In genomic region chr7:141752634-141753033, GRCh38 we compare ENCODE assay signal across 12 cellular contexts. TPM values are rescaled to one million over a fixed set of nuclear protein-coding genes. Genes with fewer than 3 reads are reported as not detected.
DNase-seq lines count a peak whose midpoint lies in the region; ATAC-seq and TF ChIP-seq lines count a peak whose summit lies in the region.
"Had no signal": no experiment of that assay in that cellular context is flagged by ENCODE, and none has a peak within 500 bp of the region (broad histone marks: within the 10 kb centered on the region; RNA-seq: fewer than 3 reads in every experiment).

No MANE protein-coding gene starts in this region.

- TF ChIP-seq CTCF in AG04450 (IDR thresholded peaks at IDR 0.05; ENCODE audit: low read depth, low read length): peak; percentile 21; the same call in 1 of the 2 replicates
- TF ChIP-seq CTCF in GM13977 (IDR thresholded peaks at IDR 0.05; ENCODE audit: extremely low read depth, insufficient read depth, missing control alignments): peak; percentile 19
- peak; percentile 49 for TF ChIP-seq CTCF in foreskin keratinocyte (conservative IDR thresholded peaks at IDR 0.05)

- CTCF ChIA-PET in AG04450 (lab: Charles Lee): no interaction called here

- POLR2A ChIA-PET in AG04450 (lab: Yijun Ruan, JAX): no interaction called here

- no peak for ATAC-seq in foreskin keratinocyte
- ATAC-seq in GM21381 (IDR thresholded peaks at IDR 0.05; ENCODE audit: unreplicated experiment): no peak
- no peak for ATAC-seq in GM18867 (IDR thresholded peaks at IDR 0.05; ENCODE audit: unreplicated experiment)
- ATAC-seq: activated T-cell treated with anti-CD3 and anti-CD28 coated beads, Interleukin-2, amount 50 U/mL, for 4 hours had no signal

- H3K27ac ChIP-seq in AG04450 (ENCODE audit: low read depth, low read length) (no peak overlapping the region), foreskin keratinocyte (no peak overlapping the region)

- no peaks in the 10 kb centered on the region for H3K4me1 ChIP-seq in foreskin keratinocyte
- H3K4me1 ChIP-seq: Caco-2 had no signal

- no peak overlapping the region for H3K4me3 ChIP-seq in AG04450 (ENCODE audit: low read depth, low read length)

- no peaks in the 10 kb centered on the region for H3K27me3 ChIP-seq in AG04450 (ENCODE audit: control insufficient read depth, insufficient read depth, low read length)
- H3K27me3 ChIP-seq in foreskin keratinocyte: no peaks in the 10 kb centered on the region

- peaks cover 16% of the 10 kb centered on the region for H3K9me3 ChIP-seq in AG04450 (ENCODE audit: control insufficient read depth, insufficient read depth, low read length)

- DNase-seq in AG04450 (ENCODE audit: low read depth, low spot score) (no peak), GM13977 (ENCODE audit: low spot score) (no peak), SK-MEL-5 (ENCODE audit: low read depth, low spot score) (peak; percentile 52), foreskin keratinocyte (peak in 1 of 2 donors; percentile 5), inferior parietal cortex (ENCODE audit: extremely low spot score) (no peak), NCI-H1436 treated with DMSO at 0.1 percent for 48 hours (lab: John Stamatoyannopoulos, UW) (no peak)
- DNase-seq: activated T-cell treated with anti-CD3 and anti-CD28 coated beads, Interleukin-2, amount 50 U/mL, for 4 hours; cerebellar nuclear complex; NCI-H774 had no signal

- in situ Hi-C loops in GM13977 (cut with MboI; ENCODE audit: low pct_unique_long_range_greater_than_20kb, low sequenced_read_pairs, unreplicated experiment) (no loop called here), SK-MEL-5 (cut with HindIII; ENCODE audit: low pct_unique_long_range_greater_than_20kb, low sequenced_read_pairs) (no loop called here)

RNA-seq across cellular contexts. Expression of gene TAS2R3, which starts 11.3 kb away (rescaled TPM):
- polyA plus RNA-seq in AG04450 (2011; rRNA removed) (0.19 and 0.21 TPM in 2 replicates), foreskin keratinocyte (not detected in 2 replicates)
- polyA minus RNA-seq in AG04450 (2011; rRNA and poly(A)+ RNA removed): 1.7 and 2.9 TPM in 2 replicates
- total RNA-seq in SK-MEL-5 (2014; rRNA removed; shearing (Covaris generic)): 0.40 and 0.87 TPM in 2 replicates
- not detected in 2 replicates for polyA plus RNA-seq in SK-MEL-5 (2015; cell fraction: cytosol; rRNA removed)
- 0.48 TPM in 1 of 2 replicates, not detected in the other for polyA plus RNA-seq in SK-MEL-5 (2015; cell fraction: nucleus; rRNA removed)
- 0.25 and 0.44 TPM in 2 replicates for total RNA-seq in foreskin keratinocyte

RNA-seq across cellular contexts. Expression of gene SSBP1, which starts 14.5 kb away (rescaled TPM):
- polyA plus RNA-seq in AG04450 (2011; rRNA removed) (152 and 212 TPM in 2 replicates), foreskin keratinocyte (354 and 374 TPM in 2 replicates)
- 26.7 and 41.0 TPM in 2 replicates for polyA minus RNA-seq in AG04450 (2011; rRNA and poly(A)+ RNA removed)
- 332 and 364 TPM in 2 replicates for total RNA-seq in SK-MEL-5 (2014; rRNA removed; shearing (Covaris generic))
- polyA plus RNA-seq in SK-MEL-5 (2015; cell fraction: cytosol; rRNA removed): 278 and 360 TPM in 2 replicates
- polyA plus RNA-seq in SK-MEL-5 (2015; cell fraction: nucleus; rRNA removed): 189 and 199 TPM in 2 replicates
- total RNA-seq in foreskin keratinocyte: 251 and 260 TPM in 2 replicates

RNA-seq across cellular contexts. Expression of gene TAS2R4, which starts 23.8 kb away (rescaled TPM):
- polyA plus RNA-seq in AG04450 (2011; rRNA removed) (0.26 and 0.36 TPM in 2 replicates), foreskin keratinocyte (0.03 and 0.06 TPM in 2 replicates)
- polyA minus RNA-seq in AG04450 (2011; rRNA and poly(A)+ RNA removed): 0.69 and 1.5 TPM in 2 replicates
- 0.08 and 0.32 TPM in 2 replicates for total RNA-seq in SK-MEL-5 (2014; rRNA removed; shearing (Covaris generic))
- 0.09 TPM in 1 of 2 replicates, not detected in the other for polyA plus RNA-seq in SK-MEL-5 (2015; cell fraction: cytosol; rRNA removed)
- 0.31 and 1.2 TPM in 2 replicates for polyA plus RNA-seq in SK-MEL-5 (2015; cell fraction: nucleus; rRNA removed)
- 0.31 and 0.39 TPM in 2 replicates for total RNA-seq in foreskin keratinocyte

RNA-seq across cellular contexts. Expression of gene TAS2R5, which starts 37.4 kb away (rescaled TPM):
- polyA plus RNA-seq in AG04450 (2011; rRNA removed) (0.38 and 0.81 TPM in 2 replicates), foreskin keratinocyte (0.09 and 0.19 TPM in 2 replicates)
- polyA minus RNA-seq in AG04450 (2011; rRNA and poly(A)+ RNA removed): 0.87 and 1.7 TPM in 2 replicates
- 0.26 and 0.51 TPM in 2 replicates for total RNA-seq in SK-MEL-5 (2014; rRNA removed; shearing (Covaris generic))
- polyA plus RNA-seq in SK-MEL-5 (2015; cell fraction: cytosol; rRNA removed): 0.19 TPM in 1 of 2 replicates, not detected in the other
- 3.4 and 4.1 TPM in 2 replicates for polyA plus RNA-seq in SK-MEL-5 (2015; cell fraction: nucleus; rRNA removed)
- 0.61 and 0.63 TPM in 2 replicates for total RNA-seq in foreskin keratinocyte

RNA-seq across cellular contexts. Expression of gene WEE2, which starts 44.5 kb away (rescaled TPM):
- polyA plus RNA-seq in AG04450 (2011; rRNA removed) (not detected in 2 replicates), foreskin keratinocyte (not detected in 2 replicates)
- not detected in 2 replicates for polyA minus RNA-seq in AG04450 (2011; rRNA and poly(A)+ RNA removed)
- total RNA-seq in SK-MEL-5 (2014; rRNA removed; shearing (Covaris generic)): not detected in 2 replicates
- not detected in 2 replicates for polyA plus RNA-seq in SK-MEL-5 (2015; cell fraction: cytosol; rRNA removed)
- polyA plus RNA-seq in SK-MEL-5 (2015; cell fraction: nucleus; rRNA removed): not detected in 2 replicates
- total RNA-seq in foreskin keratinocyte: not detected in 2 replicates
- total RNA-seq: activated T-cell treated with anti-CD3 and anti-CD28 coated beads, Interleukin-2, amount 50 U/mL, for 4 hours had no signal
